In the genomic region with DNA sequence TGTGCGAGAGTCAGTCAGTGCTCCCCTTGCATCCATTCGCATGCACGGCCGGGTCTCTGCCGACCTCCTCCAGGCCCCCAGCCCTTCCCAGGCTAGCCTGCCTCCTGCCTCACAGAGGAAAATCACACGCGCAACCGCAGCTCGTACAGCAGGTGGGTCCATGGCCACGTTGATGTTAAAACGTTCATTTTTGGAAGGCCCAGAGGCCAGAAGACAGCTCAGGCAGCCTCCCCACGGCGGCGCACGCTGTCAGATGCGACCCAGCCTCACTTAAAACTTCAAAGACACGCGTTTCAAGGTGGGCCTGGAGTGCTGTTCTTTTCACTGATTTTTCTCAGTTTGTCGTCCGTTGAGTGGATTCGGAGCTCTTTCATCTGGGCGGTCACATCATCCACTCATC, we compare ENCODE assay signal across 31 cellular contexts.
DNase-seq lines count a peak whose midpoint lies in the region; ATAC-seq and TF ChIP-seq lines count a peak whose summit lies in the region.
"Had no signal": no experiment of that assay in that cellular context is flagged by ENCODE, and none has a peak within 500 bp of the region (broad histone marks: within the 10 kb centered on the region; RNA-seq: fewer than 3 reads in every experiment).

No MANE protein-coding gene starts in this region.

- WGBS in esophagus muscularis mucosa = 92% methylated on average over 22 of the region's 22 CpGs
- WGBS in neuronal stem cell (ENCODE audit: extremely low coverage in 2 of 2, insufficient read length in 2 of 2, insufficient replicate concordance in 1 of 2), 2 donors = no CpG with 5 or more reads among the region's 22 CpGs

- H3K4me2 ChIP-seq in neuronal stem cell (ENCODE audit: insufficient read depth, low read length, poor library complexity, severe bottlenecking) = no peak overlapping the region
- H3K4me2 ChIP-seq: A549; BLaER1; BLaER1 treated with 17β-estradiol and CSF1 and Interleukin-3, amounts not matched to agents 10 nM and 100 nM had no signal

- H4K8ac ChIP-seq in neuronal stem cell (ENCODE audit: low read depth, low read length) = no peak overlapping the region

- no peak overlapping the region for H3K4me3 ChIP-seq in esophagus muscularis mucosa
- H3K4me3 ChIP-seq in neuronal stem cell (ENCODE audit: low read length in 2 of 2) = no peak overlapping the region
- H3K4me3 ChIP-seq in vagina = no peak overlapping the region
- H3K4me3 ChIP-seq: A549; BLaER1; BLaER1 treated with 17β-estradiol and CSF1 and Interleukin-3, amounts not matched to agents 10 nM and 100 nM had no signal

- TF ChIP-seq POLR2A in esophagus muscularis mucosa (IDR thresholded peaks at IDR 0.05; ENCODE audit: low read depth) (no peak), vagina (IDR thresholded peaks at IDR 0.05) (no peak)

- no peak overlapping the region for H3K4ac ChIP-seq in neuronal stem cell (ENCODE audit: low read length)

- H2BK120ac ChIP-seq in neuronal stem cell (ENCODE audit: low read depth, low read length) = no peak overlapping the region

- H3K27ac ChIP-seq in esophagus muscularis mucosa (replicated peaks in 1 of 4) = no peak overlapping the region
- no peak overlapping the region for H3K27ac ChIP-seq in neuronal stem cell (replicated peaks; ENCODE audit: low read length)
- H3K27ac ChIP-seq in vagina = no peak overlapping the region
- H3K27ac ChIP-seq: 22Rv1; A549; BLaER1; BLaER1 treated with 17β-estradiol and CSF1 and Interleukin-3, amounts not matched to agents 10 nM and 100 nM; C4-2B had no signal

- H3K4me1 ChIP-seq in esophagus muscularis mucosa (no peaks in the 10 kb centered on the region), neuronal stem cell (ENCODE audit: control insufficient read depth in 2 of 2, insufficient read depth in 1 of 2, low read depth in 1 of 2, low read length in 2 of 2) (no peaks in the 10 kb centered on the region), vagina (no peaks in the 10 kb centered on the region)
- H3K4me1 ChIP-seq: A549; BE2C; BLaER1; BLaER1 treated with 17β-estradiol and CSF1 and Interleukin-3, amounts not matched to agents 10 nM and 100 nM; Caco-2 had no signal

- no peak overlapping the region for H2BK15ac ChIP-seq in neuronal stem cell (ENCODE audit: low read length)

- H3K23ac ChIP-seq in neuronal stem cell (ENCODE audit: low read depth, low read length, poor library complexity) = peak overlapping the region; percentile 29

- no peaks in the 10 kb centered on the region for H3K79me1 ChIP-seq in neuronal stem cell (ENCODE audit: low read depth, low read length)

- H2BK12ac ChIP-seq in neuronal stem cell (ENCODE audit: low read length) = no peak overlapping the region

- peak overlapping the region; percentile 72 for H3K9ac ChIP-seq in neuronal stem cell (ENCODE audit: low read depth, low read length, poor library complexity)
- H3K9ac ChIP-seq: BLaER1; BLaER1 treated with 17β-estradiol and CSF1 and Interleukin-3, amounts not matched to agents 10 nM and 100 nM had no signal

- no peak overlapping the region for H3K18ac ChIP-seq in neuronal stem cell (ENCODE audit: low read length)

- no peak for ATAC-seq in HG02798 (IDR thresholded peaks at IDR 0.05; ENCODE audit: poor library complexity, unreplicated experiment)
- ATAC-seq: CD8-positive, alpha-beta T cell had no signal

- no peak overlapping the region for H4K91ac ChIP-seq in neuronal stem cell (ENCODE audit: low read depth, low read length, poor library complexity)

- peak; percentile 79 for DNase-seq in esophagus muscularis mucosa (ENCODE audit: extremely low spot score)
- DNase-seq in neuronal stem cell (ENCODE audit: low spot score) = no peak
- peak; percentile 58 to 77 for DNase-seq in vagina (ENCODE audit: extremely low spot score in 2 of 2)
- no peak for DNase-seq in islet precursor cell
- no peak for DNase-seq in NK-92 (lab: John Stamatoyannopoulos, UW; ENCODE audit: unreplicated experiment)
- DNase-seq: 8988T; ACHN; AML-193; BE2C; C1 segment of cervical spinal cord; Caco-2; Calu3; CD4-positive, alpha-beta memory T cell; CD4-positive, alpha-beta T cell; CD4-positive, CD25-positive, alpha-beta regulatory T cell; CD8-positive, alpha-beta memory T cell; COR-L47; DMS 273 treated with DMSO at 0.1 percent for 48 hours; DMS153; DMS53; DMS79; DMS79 treated with DMSO at 0.1 percent for 48 hours; DND-41; EL had no signal

- H2AK5ac ChIP-seq in neuronal stem cell (ENCODE audit: low read depth, low read length) = no peak overlapping the region

- H3K27me3 ChIP-seq in esophagus muscularis mucosa (no peaks in the 10 kb centered on the region), neuronal stem cell (ENCODE audit: control insufficient read depth in 3 of 3, insufficient read depth in 3 of 3, low read depth in 1 of 3, low read length in 3 of 3) (no peaks in the 10 kb centered on the region), vagina (no peaks in the 10 kb centered on the region)
- H3K27me3 ChIP-seq: BE2C; BLaER1; BLaER1 treated with 17β-estradiol and CSF1 and Interleukin-3, amounts not matched to agents 10 nM and 100 nM had no signal

- H3K9me3 ChIP-seq in esophagus muscularis mucosa = no peaks in the 10 kb centered on the region
- peaks cover 0 to 16% of the 10 kb centered on the region in 2 donors for H3K9me3 ChIP-seq in neuronal stem cell (replicated peaks in 1 of 2; ENCODE audit: control insufficient read depth in 2 of 2, insufficient read depth in 1 of 2, low read depth in 1 of 2, low read length in 2 of 2)
- H3K9me3 ChIP-seq in vagina = no peaks in the 10 kb centered on the region
- H3K9me3 ChIP-seq: A549; BE2C; BLaER1; BLaER1 treated with 17β-estradiol and CSF1 and Interleukin-3, amounts not matched to agents 10 nM and 100 nM; Caco-2 had no signal

- H3K36me3 ChIP-seq in esophagus muscularis mucosa (no peaks in the 10 kb centered on the region), neuronal stem cell (replicated peaks in 1 of 2; ENCODE audit: control insufficient read depth in 2 of 2, insufficient read depth in 2 of 2, low read length in 2 of 2) (no peaks in the 10 kb centered on the region), vagina (no peaks in the 10 kb centered on the region)
- H3K36me3 ChIP-seq: BE2C; BLaER1; BLaER1 treated with 17β-estradiol and CSF1 and Interleukin-3, amounts not matched to agents 10 nM and 100 nM had no signal

- TF ChIP-seq EP300 in esophagus muscularis mucosa (IDR thresholded peaks at IDR 0.05) = no peak

- TF ChIP-seq CTCF in esophagus muscularis mucosa (IDR thresholded peaks at IDR 0.05) (no peak), vagina (IDR thresholded peaks at IDR 0.05) (no peak)

- H3K14ac ChIP-seq in neuronal stem cell (ENCODE audit: low read length) = no peak overlapping the region

- no peak overlapping the region for H2AFZ ChIP-seq in neuronal stem cell (ENCODE audit: low read length)

- H2BK5ac ChIP-seq in neuronal stem cell (ENCODE audit: low read length) = no peak overlapping the region

- intact Hi-C loops in esophagus muscularis mucosa (cut with DNase I) = no loop called here
- intact Hi-C loops in vagina (cut with DNase I) = no loop called here

Comparison
In these comparisons a context has a peak if more than half of its experiments do, and no peak if none do; other contexts are left out.
1. DNase-seq: peak in esophagus muscularis mucosa (single experiment) and vagina (2 of 2); none in neuronal stem cell (single experiment), islet precursor cell (single experiment) and NK-92 (single experiment).